Comparison of ENCODE assay signal across 1 cellular context in genomic region chr3:62184559-62184958, GRCh38.
TF ChIP-seq lines count a peak whose summit lies in the region.

No MANE protein-coding gene starts in this region.

TF ChIP-seq in GM23338, 12 proteins besides CTCF, POLR2A, EP300 and RAD21:
- TF ChIP-seq ZNF462 (CRISPR knock-in tag; IDR thresholded peaks at IDR 0.05) (no peak), REST (IDR thresholded peaks at IDR 0.05; ENCODE audit: unreplicated experiment) (no peak), EZH2phosphoT487 (IDR thresholded peaks at IDR 0.05; ENCODE audit: unreplicated experiment) (no peak), ZNF331 (CRISPR knock-in tag; IDR thresholded peaks at IDR 0.05; ENCODE audit: low read depth) (no peak), JUNB (IDR thresholded peaks at IDR 0.05; ENCODE audit: unreplicated experiment) (no peak), STAT1 (IDR thresholded peaks at IDR 0.05; ENCODE audit: unreplicated experiment) (no peak), EZH2 (IDR thresholded peaks at IDR 0.05; ENCODE audit: low read depth, unreplicated experiment) (no peak)
- TF ChIP-seq, protein P1, sequence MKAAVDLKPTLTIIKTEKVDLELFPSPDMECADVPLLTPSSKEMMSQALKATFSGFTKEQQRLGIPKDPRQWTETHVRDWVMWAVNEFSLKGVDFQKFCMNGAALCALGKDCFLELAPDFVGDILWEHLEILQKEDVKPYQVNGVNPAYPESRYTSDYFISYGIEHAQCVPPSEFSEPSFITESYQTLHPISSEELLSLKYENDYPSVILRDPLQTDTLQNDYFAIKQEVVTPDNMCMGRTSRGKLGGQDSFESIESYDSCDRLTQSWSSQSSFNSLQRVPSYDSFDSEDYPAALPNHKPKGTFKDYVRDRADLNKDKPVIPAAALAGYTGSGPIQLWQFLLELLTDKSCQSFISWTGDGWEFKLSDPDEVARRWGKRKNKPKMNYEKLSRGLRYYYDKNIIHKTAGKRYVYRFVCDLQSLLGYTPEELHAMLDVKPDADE (IDR thresholded peaks at IDR 0.05): no peak
